ENCODE assay signal across 1 cellular context in the genomic region with DNA sequence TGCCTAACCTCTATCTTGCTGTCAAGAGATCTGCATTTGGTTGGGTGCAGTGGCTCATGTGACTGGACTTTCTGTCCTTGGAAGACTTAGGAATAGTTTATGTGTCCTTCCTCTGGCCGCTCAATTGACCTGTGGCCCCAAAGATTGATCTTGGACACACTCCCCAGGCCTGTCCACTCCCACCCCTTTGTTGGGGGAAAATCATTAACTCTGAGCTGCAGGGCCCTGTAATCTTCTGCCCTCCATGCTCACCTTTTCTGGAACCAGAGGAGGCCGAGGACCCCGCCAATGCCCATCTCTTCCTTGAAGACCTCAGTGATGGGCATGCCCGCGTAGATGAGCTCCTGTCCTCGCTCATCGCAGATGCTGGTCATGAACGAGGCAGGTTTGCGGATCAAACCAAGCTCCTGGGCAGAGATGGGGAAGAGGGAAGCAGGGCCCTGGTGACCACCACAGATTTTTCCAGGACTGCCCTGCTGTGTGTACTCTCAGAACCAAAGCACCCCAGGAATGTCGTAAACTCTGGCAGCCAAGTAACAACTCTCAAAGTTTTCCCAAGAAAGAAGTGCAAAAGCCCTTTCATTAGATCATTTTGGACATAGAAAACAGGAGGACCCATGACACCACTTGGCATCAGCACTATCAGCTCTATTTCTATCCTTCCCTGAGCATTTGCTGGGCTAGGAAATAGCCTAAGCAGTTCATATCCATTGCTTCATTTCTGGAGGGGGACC.
A peak's percentile ranks its signal among the peaks of the same experiment; 100 is the strongest.
TF ChIP-seq lines count a peak whose summit lies in the region.

No MANE protein-coding gene starts in this region.

TF ChIP-seq in HepG2, 621 proteins besides CTCF, POLR2A, EP300 and RAD21 (continued from another document):
- TF ChIP-seq, protein P1, sequence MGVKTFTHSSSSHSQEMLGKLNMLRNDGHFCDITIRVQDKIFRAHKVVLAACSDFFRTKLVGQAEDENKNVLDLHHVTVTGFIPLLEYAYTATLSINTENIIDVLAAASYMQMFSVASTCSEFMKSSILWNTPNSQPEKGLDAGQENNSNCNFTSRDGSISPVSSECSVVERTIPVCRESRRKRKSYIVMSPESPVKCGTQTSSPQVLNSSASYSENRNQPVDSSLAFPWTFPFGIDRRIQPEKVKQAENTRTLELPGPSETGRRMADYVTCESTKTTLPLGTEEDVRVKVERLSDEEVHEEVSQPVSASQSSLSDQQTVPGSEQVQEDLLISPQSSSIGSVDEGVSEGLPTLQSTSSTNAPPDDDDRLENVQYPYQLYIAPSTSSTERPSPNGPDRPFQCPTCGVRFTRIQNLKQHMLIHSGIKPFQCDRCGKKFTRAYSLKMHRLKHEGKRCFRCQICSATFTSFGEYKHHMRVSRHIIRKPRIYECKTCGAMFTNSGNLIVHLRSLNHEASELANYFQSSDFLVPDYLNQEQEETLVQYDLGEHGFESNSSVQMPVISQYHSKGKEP (CRISPR knock-in tag; IDR thresholded peaks at IDR 0.05), result no peak
- TF ChIP-seq FOXJ3 (CRISPR knock-in tag; IDR thresholded peaks at IDR 0.05; ENCODE audit: borderline replicate concordance) (peak; percentile 35; the same call in 1 of the 2 replicates), GATA4 (IDR thresholded peaks at IDR 0.05; ENCODE audit: borderline replicate concordance, low read depth) (no peak), NR2F6 (IDR thresholded peaks at IDR 0.05) (peak; percentile 80; the same call in 1 of the 2 replicates), NR2F6 (CRISPR knock-in tag; IDR thresholded peaks at IDR 0.05) (peak; percentile 25; the same call in 1 of the 2 replicates), RAD51 (IDR thresholded peaks at IDR 0.05; ENCODE audit: borderline replicate concordance) (no peak), MED1 (CRISPR knock-in tag; IDR thresholded peaks at IDR 0.05) (0 out of 2 replicates have a peak, but pooled peaks have one; percentile 14), SRSF1 (optimal IDR thresholded peaks at IDR 0.05; ENCODE audit: low read depth, low read length) (no peak), ZNF720 (CRISPR knock-in tag; IDR thresholded peaks at IDR 0.05) (no peak), AKAP8 (CRISPR knock-in tag; IDR thresholded peaks at IDR 0.05) (peak; percentile 80; the same call in 1 of the 2 replicates)
- TF ChIP-seq, protein P2, sequence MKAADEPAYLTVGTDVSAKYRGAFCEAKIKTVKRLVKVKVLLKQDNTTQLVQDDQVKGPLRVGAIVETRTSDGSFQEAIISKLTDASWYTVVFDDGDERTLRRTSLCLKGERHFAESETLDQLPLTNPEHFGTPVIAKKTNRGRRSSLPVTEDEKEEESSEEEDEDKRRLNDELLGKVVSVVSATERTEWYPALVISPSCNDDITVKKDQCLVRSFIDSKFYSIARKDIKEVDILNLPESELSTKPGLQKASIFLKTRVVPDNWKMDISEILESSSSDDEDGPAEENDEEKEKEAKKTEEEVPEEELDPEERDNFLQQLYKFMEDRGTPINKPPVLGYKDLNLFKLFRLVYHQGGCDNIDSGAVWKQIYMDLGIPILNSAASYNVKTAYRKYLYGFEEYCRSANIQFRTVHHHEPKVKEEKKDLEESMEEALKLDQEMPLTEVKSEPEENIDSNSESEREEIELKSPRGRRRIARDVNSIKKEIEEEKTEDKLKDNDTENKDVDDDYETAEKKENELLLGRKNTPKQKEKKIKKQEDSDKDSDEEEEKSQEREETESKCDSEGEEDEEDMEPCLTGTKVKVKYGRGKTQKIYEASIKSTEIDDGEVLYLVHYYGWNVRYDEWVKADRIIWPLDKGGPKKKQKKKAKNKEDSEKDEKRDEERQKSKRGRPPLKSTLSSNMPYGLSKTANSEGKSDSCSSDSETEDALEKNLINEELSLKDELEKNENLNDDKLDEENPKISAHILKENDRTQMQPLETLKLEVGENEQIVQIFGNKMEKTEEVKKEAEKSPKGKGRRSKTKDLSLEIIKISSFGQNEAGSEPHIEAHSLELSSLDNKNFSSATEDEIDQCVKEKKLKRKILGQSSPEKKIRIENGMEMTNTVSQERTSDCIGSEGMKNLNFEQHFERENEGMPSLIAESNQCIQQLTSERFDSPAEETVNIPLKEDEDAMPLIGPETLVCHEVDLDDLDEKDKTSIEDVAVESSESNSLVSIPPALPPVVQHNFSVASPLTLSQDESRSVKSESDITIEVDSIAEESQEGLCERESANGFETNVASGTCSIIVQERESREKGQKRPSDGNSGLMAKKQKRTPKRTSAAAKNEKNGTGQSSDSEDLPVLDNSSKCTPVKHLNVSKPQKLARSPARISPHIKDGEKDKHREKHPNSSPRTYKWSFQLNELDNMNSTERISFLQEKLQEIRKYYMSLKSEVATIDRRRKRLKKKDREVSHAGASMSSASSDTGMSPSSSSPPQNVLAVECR (CRISPR knock-in tag; IDR thresholded peaks at IDR 0.05; ENCODE audit: borderline replicate concordance), result peak; percentile 65; the same call in 1 of the 2 replicates
- TF ChIP-seq, protein P3, sequence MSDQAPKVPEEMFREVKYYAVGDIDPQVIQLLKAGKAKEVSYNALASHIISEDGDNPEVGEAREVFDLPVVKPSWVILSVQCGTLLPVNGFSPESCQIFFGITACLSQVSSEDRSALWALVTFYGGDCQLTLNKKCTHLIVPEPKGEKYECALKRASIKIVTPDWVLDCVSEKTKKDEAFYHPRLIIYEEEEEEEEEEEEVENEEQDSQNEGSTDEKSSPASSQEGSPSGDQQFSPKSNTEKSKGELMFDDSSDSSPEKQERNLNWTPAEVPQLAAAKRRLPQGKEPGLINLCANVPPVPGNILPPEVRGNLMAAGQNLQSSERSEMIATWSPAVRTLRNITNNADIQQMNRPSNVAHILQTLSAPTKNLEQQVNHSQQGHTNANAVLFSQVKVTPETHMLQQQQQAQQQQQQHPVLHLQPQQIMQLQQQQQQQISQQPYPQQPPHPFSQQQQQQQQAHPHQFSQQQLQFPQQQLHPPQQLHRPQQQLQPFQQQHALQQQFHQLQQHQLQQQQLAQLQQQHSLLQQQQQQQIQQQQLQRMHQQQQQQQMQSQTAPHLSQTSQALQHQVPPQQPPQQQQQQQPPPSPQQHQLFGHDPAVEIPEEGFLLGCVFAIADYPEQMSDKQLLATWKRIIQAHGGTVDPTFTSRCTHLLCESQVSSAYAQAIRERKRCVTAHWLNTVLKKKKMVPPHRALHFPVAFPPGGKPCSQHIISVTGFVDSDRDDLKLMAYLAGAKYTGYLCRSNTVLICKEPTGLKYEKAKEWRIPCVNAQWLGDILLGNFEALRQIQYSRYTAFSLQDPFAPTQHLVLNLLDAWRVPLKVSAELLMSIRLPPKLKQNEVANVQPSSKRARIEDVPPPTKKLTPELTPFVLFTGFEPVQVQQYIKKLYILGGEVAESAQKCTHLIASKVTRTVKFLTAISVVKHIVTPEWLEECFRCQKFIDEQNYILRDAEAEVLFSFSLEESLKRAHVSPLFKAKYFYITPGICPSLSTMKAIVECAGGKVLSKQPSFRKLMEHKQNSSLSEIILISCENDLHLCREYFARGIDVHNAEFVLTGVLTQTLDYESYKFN (CRISPR knock-in tag; conservative IDR thresholded peaks at IDR 0.05), result peak; percentile 81
